1 cellular context compared by ENCODE assay signal in the genomic region with DNA sequence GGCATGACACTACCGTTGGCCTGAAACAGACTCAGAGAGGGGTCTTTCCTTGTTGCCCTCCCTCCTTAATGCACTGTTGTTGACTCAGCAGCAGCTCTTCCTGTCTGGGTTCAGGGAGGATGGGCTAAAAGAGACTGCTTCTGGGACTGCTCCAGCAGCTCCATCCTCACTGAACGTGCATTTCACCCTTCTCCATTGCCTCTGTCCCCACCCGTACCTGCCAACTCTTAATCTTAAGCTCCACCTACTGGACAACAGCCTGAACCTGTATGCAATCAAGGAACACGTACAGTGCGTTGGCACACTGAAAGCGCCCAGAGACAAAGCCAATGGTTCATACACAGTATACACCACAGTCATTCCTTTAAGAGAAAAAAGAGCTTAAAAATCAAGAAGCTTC.
TF ChIP-seq lines count a peak whose summit lies in the region.

No MANE protein-coding gene starts in this region.

TF ChIP-seq in WTC11, 78 proteins besides CTCF, POLR2A, EP300 and RAD21 (continued from another document):
- TF ChIP-seq, protein P1, sequence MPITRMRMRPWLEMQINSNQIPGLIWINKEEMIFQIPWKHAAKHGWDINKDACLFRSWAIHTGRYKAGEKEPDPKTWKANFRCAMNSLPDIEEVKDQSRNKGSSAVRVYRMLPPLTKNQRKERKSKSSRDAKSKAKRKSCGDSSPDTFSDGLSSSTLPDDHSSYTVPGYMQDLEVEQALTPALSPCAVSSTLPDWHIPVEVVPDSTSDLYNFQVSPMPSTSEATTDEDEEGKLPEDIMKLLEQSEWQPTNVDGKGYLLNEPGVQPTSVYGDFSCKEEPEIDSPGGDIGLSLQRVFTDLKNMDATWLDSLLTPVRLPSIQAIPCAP (CRISPR knock-in tag; IDR thresholded peaks at IDR 0.05), result no peak
- TF ChIP-seq, protein P2, sequence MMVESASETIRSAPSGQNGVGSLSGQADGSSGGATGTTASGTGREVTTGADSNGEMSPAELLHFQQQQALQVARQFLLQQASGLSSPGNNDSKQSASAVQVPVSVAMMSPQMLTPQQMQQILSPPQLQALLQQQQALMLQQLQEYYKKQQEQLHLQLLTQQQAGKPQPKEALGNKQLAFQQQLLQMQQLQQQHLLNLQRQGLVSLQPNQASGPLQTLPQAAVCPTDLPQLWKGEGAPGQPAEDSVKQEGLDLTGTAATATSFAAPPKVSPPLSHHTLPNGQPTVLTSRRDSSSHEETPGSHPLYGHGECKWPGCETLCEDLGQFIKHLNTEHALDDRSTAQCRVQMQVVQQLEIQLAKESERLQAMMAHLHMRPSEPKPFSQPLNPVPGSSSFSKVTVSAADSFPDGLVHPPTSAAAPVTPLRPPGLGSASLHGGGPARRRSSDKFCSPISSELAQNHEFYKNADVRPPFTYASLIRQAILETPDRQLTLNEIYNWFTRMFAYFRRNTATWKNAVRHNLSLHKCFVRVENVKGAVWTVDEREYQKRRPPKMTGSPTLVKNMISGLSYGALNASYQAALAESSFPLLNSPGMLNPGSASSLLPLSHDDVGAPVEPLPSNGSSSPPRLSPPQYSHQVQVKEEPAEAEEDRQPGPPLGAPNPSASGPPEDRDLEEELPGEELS (CRISPR knock-in tag; IDR thresholded peaks at IDR 0.05), result no peak
- TF ChIP-seq ZNF121 (CRISPR knock-in tag; IDR thresholded peaks at IDR 0.05) (no peak), MXD4 (CRISPR knock-in tag; IDR thresholded peaks at IDR 0.05; ENCODE audit: borderline replicate concordance) (no peak), KAT7 (CRISPR knock-in tag; IDR thresholded peaks at IDR 0.05; ENCODE audit: borderline replicate concordance) (no peak), RELA (CRISPR knock-in tag; IDR thresholded peaks at IDR 0.05; ENCODE audit: borderline replicate concordance) (no peak), HMGA2 (CRISPR knock-in tag; IDR thresholded peaks at IDR 0.05) (no peak), GTF2I (CRISPR knock-in tag; conservative IDR thresholded peaks at IDR 0.05) (no peak)
